32 cellular contexts compared by ENCODE assay signal in genomic region chr12:94531196-94531720, GRCh38.
"Had no signal": no experiment of that assay in that cellular context is flagged by ENCODE, and none has a peak within 500 bp of the region (broad histone marks: within the 10 kb centered on the region; RNA-seq: fewer than 3 reads in every experiment).

No MANE protein-coding gene starts in this region.

- ATAC-seq: activated naive CD4-positive, alpha-beta T cell treated with anti-CD3 and anti-CD28 coated beads, Interleukin-2, amount 50 U/mL, for 72 hours; activated naive CD8-positive, alpha-beta T cell treated with anti-CD3 and anti-CD28 coated beads, Interleukin-2, amount 50 U/mL, for 24 hours; activated T-cell treated with anti-CD3 and anti-CD28 coated beads, Interleukin-2, amount 50 U/mL, for 4 hours; activated T-cell treated with anti-CD3 and anti-CD28 coated beads, Interleukin-2, amount 50 U/mL, for 72 hours; activated T-helper 17 cell treated with anti-CD3 and anti-CD28 coated beads, Interleukin-2, amount 50 U/mL, for 72 hours; body of pancreas had no signal

- H3K27ac ChIP-seq: adrenal gland, ascending aorta, body of pancreas, breast epithelium, cardiac muscle cell had no signal

- H3K36me3 ChIP-seq: adrenal gland, ascending aorta, breast epithelium, cardiac muscle cell had no signal

- H3K4me3 ChIP-seq: adrenal gland, ascending aorta, body of pancreas, breast epithelium, cardiac muscle cell had no signal

- DNase-seq: activated effector memory CD4-positive, alpha-beta T cell treated with anti-CD3 and anti-CD28 coated beads, Interleukin-2, amount 50 U/mL, for 16 hours; activated effector memory CD4-positive, alpha-beta T cell treated with Interleukin-2 at 50 U/mL for 16 hours; activated gamma-delta T cell; activated gamma-delta T cell treated with Interleukin-2 at 50 U/mL for 16 hours; activated naive CD4-positive, alpha-beta T cell; activated naive CD4-positive, alpha-beta T cell treated with anti-CD3 and anti-CD28 coated beads for 36 hours; activated naive CD4-positive, alpha-beta T cell treated with anti-CD3 and anti-CD28 coated beads, Interleukin-2, amount 10 ng/mL, durations not matched to agents 7 days and 5 days; activated naive CD4-positive, alpha-beta T cell treated with anti-CD3 and anti-CD28 coated beads, Interleukin-2, amount 50 U/mL, for 16 hours; activated naive CD4-positive, alpha-beta T cell treated with Interleukin-2 at 50 U/mL for 16 hours; activated naive CD8-positive, alpha-beta T cell treated with anti-CD3 and anti-CD28 coated beads for 36 hours; activated naive CD8-positive, alpha-beta T cell treated with anti-CD3 and anti-CD28 coated beads, Interleukin-2, amount 10 ng/mL, durations not matched to agents 7 days and 5 days; activated naive CD8-positive, alpha-beta T cell treated with anti-CD3 and anti-CD28 coated beads, Interleukin-2, amount 50 U/mL, for 24 hours; activated T-cell treated with anti-CD3 and anti-CD28 coated beads for 4 hours; activated T-cell treated with anti-CD3 and anti-CD28 coated beads, Interleukin-2, amount 50 U/mL, for 1 hour; activated T-cell treated with anti-CD3 and anti-CD28 coated beads, Interleukin-2, amount 50 U/mL, for 24 hours; activated T-cell treated with anti-CD3 and anti-CD28 coated beads, Interleukin-2, amount 50 U/mL, for 4 hours; activated T-cell treated with anti-CD3 and anti-CD28 coated beads, Interleukin-2, amount 50 U/mL, for 48 hours; activated T-cell treated with anti-CD3 and anti-CD28 coated beads, Interleukin-2, amount 50 U/mL, for 72 hours; adrenal gland; amniotic stem cell; amygdala; anterior cingulate cortex; aorta; body of pancreas; caudate nucleus; central memory CD4-positive, alpha-beta T cell; cerebellar nuclear complex had no signal

- H3K9me3 ChIP-seq: adrenal gland, ascending aorta, body of pancreas, breast epithelium had no signal

- H3K27me3 ChIP-seq: adrenal gland, ascending aorta, body of pancreas, breast epithelium, cardiac muscle cell had no signal

- H3K4me1 ChIP-seq: ascending aorta, body of pancreas, breast epithelium had no signal
